ENCODE assay signal across 1 cellular context in the genomic region with DNA sequence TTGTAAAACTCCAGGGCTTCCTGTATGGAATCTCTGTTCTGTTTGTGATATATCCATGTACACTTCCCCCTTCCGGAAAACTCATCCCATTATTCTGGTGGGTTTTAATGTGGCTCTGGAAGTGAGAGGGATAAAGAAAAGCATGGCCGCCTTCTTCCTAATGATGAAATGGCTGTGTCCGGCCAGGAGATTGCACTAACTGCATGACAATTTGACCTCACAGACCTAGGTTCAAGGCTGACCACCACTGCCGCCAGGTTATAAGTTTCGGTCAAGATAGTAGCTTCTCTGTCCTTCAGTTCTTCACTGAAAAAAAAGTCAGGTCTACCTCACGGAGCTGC.
TF ChIP-seq lines count a peak whose summit lies in the region.

No MANE protein-coding gene starts in this region.

TF ChIP-seq in endothelial cell of umbilical vein, 7 proteins besides CTCF, POLR2A, EP300 and RAD21 (continued from another document):
- TF ChIP-seq, protein P1, sequence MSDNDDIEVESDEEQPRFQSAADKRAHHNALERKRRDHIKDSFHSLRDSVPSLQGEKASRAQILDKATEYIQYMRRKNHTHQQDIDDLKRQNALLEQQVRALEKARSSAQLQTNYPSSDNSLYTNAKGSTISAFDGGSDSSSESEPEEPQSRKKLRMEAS (IDR thresholded peaks at IDR 0.05; ENCODE audit: insufficient read depth, insufficient read length), result no peak
- TF ChIP-seq JUN (IDR thresholded peaks at IDR 0.05; ENCODE audit: borderline replicate concordance, insufficient read depth, insufficient read length, low read depth) (no peak), EZH2 (IDR thresholded peaks at IDR 0.05; ENCODE audit: borderline replicate concordance, low read depth, low read length, severe bottlenecking) (no peak), FOS (IDR thresholded peaks at IDR 0.05; ENCODE audit: borderline replicate concordance, insufficient read depth, low read length) (no peak), POLR2AphosphoS5 (IDR thresholded peaks at IDR 0.05; ENCODE audit: insufficient read depth, low read depth, low read length) (no peak)
